9 cellular contexts compared by ENCODE assay signal in genomic region chr10:59708816-59709471, GRCh38. TPM values are rescaled to one million over a fixed set of nuclear protein-coding genes. Genes with fewer than 3 reads are reported as not detected.
A peak's percentile ranks its signal among the peaks of the same experiment; 100 is the strongest.
DNase-seq lines count a peak whose midpoint lies in the region; ATAC-seq and TF ChIP-seq lines count a peak whose summit lies in the region.
"Had no signal": no experiment of that assay in that cellular context is flagged by ENCODE, and none has a peak within 500 bp of the region (broad histone marks: within the 10 kb centered on the region; RNA-seq: fewer than 3 reads in every experiment).

No MANE protein-coding gene starts in this region.

- no peaks in the 10 kb centered on the region for H3K4me1 ChIP-seq in foreskin keratinocyte
- H3K4me1 ChIP-seq in parathyroid adenoma = no peaks in the 10 kb centered on the region

- no peak for TF ChIP-seq CTCF in WI38 (IDR thresholded peaks at IDR 0.05; ENCODE audit: low read depth, low read length)
- TF ChIP-seq CTCF in foreskin keratinocyte (conservative IDR thresholded peaks at IDR 0.05) = no peak
- TF ChIP-seq CTCF in parathyroid adenoma (IDR thresholded peaks at IDR 0.05) = no peak

- H3K4me3 ChIP-seq in WI38 (ENCODE audit: low read depth, low read length) (peak overlapping the region; percentile 59), parathyroid adenoma (ENCODE audit: low read depth, low read length) (peak overlapping the region; percentile 66)

- ATAC-seq in HG03135 (IDR thresholded peaks at IDR 0.05; ENCODE audit: unreplicated experiment) (peak; percentile 16), foreskin keratinocyte (peak; percentile 64), GM19463 (IDR thresholded peaks at IDR 0.05; ENCODE audit: unreplicated experiment) (no peak), HG03565 (IDR thresholded peaks at IDR 0.05; ENCODE audit: unreplicated experiment) (no peak)

- H3K27me3 ChIP-seq in foreskin keratinocyte (peaks cover 21% of the 10 kb centered on the region), parathyroid adenoma (ENCODE audit: control insufficient read depth, insufficient read depth, low read length) (no peaks in the 10 kb centered on the region)

- peak overlapping the region; percentile 79 for H2AFZ ChIP-seq in parathyroid adenoma

- peak; percentile 65 for DNase-seq in DMS 273 (lab: John Stamatoyannopoulos, UW; ENCODE audit: unreplicated experiment)
- no peak for DNase-seq in DMS 273 treated with DMSO at 0.1 percent for 48 hours (lab: John Stamatoyannopoulos, UW)
- peak in 1 of 2 donors; percentile 26 for DNase-seq in foreskin keratinocyte

- H3K4me2 ChIP-seq in parathyroid adenoma (ENCODE audit: low read length) = peak overlapping the region; percentile 76

- H3K27ac ChIP-seq in foreskin keratinocyte (no peak overlapping the region), parathyroid adenoma (peak overlapping the region; percentile 40)
- H3K27ac ChIP-seq: 22Rv1 had no signal

- peaks cover 2% of the 10 kb centered on the region for H3K79me2 ChIP-seq in parathyroid adenoma

- no peaks in the 10 kb centered on the region for H3K9me3 ChIP-seq in parathyroid adenoma (ENCODE audit: control insufficient read depth, low read length)

- no peak overlapping the region for H3K9ac ChIP-seq in parathyroid adenoma

- H3K36me3 ChIP-seq in parathyroid adenoma (ENCODE audit: control insufficient read depth, insufficient read depth, low read length) = no peaks in the 10 kb centered on the region

RNA-seq across cellular contexts. Expression of gene SLC16A9, which starts 0.7 kb away (rescaled TPM):
- total RNA-seq in foreskin keratinocyte = 7.6 and 21.9 TPM in 2 replicates
- 2.5 and 9.8 TPM in 2 replicates for polyA plus RNA-seq in foreskin keratinocyte

RNA-seq across cellular contexts. Expression of gene MRLN, which starts 44.3 kb away (rescaled TPM):
- not detected in 2 replicates for total RNA-seq in foreskin keratinocyte
- polyA plus RNA-seq in foreskin keratinocyte = not detected in 2 replicates

Comparison
In these comparisons a context has a peak if more than half of its experiments do, and no peak if none do; other contexts are left out.
1. ATAC-seq: peak in HG03135 (single experiment) and foreskin keratinocyte (single experiment); none in GM19463 (single experiment) and HG03565 (single experiment).